ENCODE assay signal across 12 cellular contexts in genomic region chr15:42156266-42156922, GRCh38. TPM values are rescaled to one million over a fixed set of nuclear protein-coding genes. Genes with fewer than 3 reads are reported as not detected.
DNase-seq lines count a peak whose midpoint lies in the region; ATAC-seq and TF ChIP-seq lines count a peak whose summit lies in the region.
"Had no signal": no experiment of that assay in that cellular context is flagged by ENCODE, and none has a peak within 500 bp of the region (broad histone marks: within the 10 kb centered on the region; RNA-seq: fewer than 3 reads in every experiment).

PLA2G4F (minus strand) TSS chr15:42156636; CDS start chr15:42156549, 87 bp downstream.

- H3K36me3 Mint-ChIP-seq in neural crest cell (ENCODE audit: low read depth), result peaks cover 2% of the 10 kb centered on the region
- H3K36me3 Mint-ChIP-seq in activated T-helper 2 cell treated with anti-CD3 and anti-CD28 coated beads, Interferon-gamma antibody, Interleukin-2, Interleukin-4, amounts not matched to agents 10 μg/mL and 5 μg/mL and 100 μg/mL, durations not matched to agents 14 hours and 24 hours and 36 hours (ENCODE audit: low read depth), result peaks cover 3% of the 10 kb centered on the region

- intact Hi-C loops in Right ventricle myocardium superior (cut with DNase I), result no loop called here
- intact Hi-C loops in activated T-helper 2 cell treated with anti-CD3 and anti-CD28 coated beads, Interferon-gamma antibody, Interleukin-2, Interleukin-4, amounts not matched to agents 10 μg/mL and 5 μg/mL and 100 μg/mL, durations not matched to agents 14 hours and 24 hours and 36 hours (cut with micrococcal nuclease), result no loop called here

- no peak within 1 kb of the TSS for H3K4me3 Mint-ChIP-seq in neural crest cell
- H3K4me3 Mint-ChIP-seq in activated T-helper 2 cell treated with anti-CD3 and anti-CD28 coated beads, Interferon-gamma antibody, Interleukin-2, Interleukin-4, amounts not matched to agents 10 μg/mL and 5 μg/mL and 100 μg/mL, durations not matched to agents 14 hours and 24 hours and 36 hours (ENCODE audit: low read depth), result no peak within 1 kb of the TSS
- H3K4me3 Mint-ChIP-seq: naive thymus-derived CD8-positive, alpha-beta T cell had no signal

- no peaks in the 10 kb centered on the region for H3K27me3 Mint-ChIP-seq in neural crest cell (ENCODE audit: low read depth)
- H3K27me3 Mint-ChIP-seq in activated T-helper 2 cell treated with anti-CD3 and anti-CD28 coated beads, Interferon-gamma antibody, Interleukin-2, Interleukin-4, amounts not matched to agents 10 μg/mL and 5 μg/mL and 100 μg/mL, durations not matched to agents 14 hours and 24 hours and 36 hours (ENCODE audit: low read depth), result no peaks in the 10 kb centered on the region
- H3K27me3 Mint-ChIP-seq: naive thymus-derived CD8-positive, alpha-beta T cell had no signal

- TF ChIP-seq CTCF in neural crest cell (conservative IDR thresholded peaks at IDR 0.05), result no peak

- ATAC-seq in Right ventricle myocardium superior (ENCODE audit: poor library complexity), result peak; percentile 30
- ATAC-seq in GM18870 (IDR thresholded peaks at IDR 0.05; ENCODE audit: unreplicated experiment), result no peak
- ATAC-seq: naive thymus-derived CD8-positive, alpha-beta T cell had no signal

- no peaks in the 10 kb centered on the region for H3K9me3 Mint-ChIP-seq in neural crest cell
- H3K9me3 Mint-ChIP-seq in activated T-helper 2 cell treated with anti-CD3 and anti-CD28 coated beads, Interferon-gamma antibody, Interleukin-2, Interleukin-4, amounts not matched to agents 10 μg/mL and 5 μg/mL and 100 μg/mL, durations not matched to agents 14 hours and 24 hours and 36 hours, result no peaks in the 10 kb centered on the region
- H3K9me3 Mint-ChIP-seq: naive thymus-derived CD8-positive, alpha-beta T cell had no signal

- no peaks in the 10 kb centered on the region for H3K4me1 Mint-ChIP-seq in neural crest cell
- no peaks in the 10 kb centered on the region for H3K4me1 Mint-ChIP-seq in activated T-helper 2 cell treated with anti-CD3 and anti-CD28 coated beads, Interferon-gamma antibody, Interleukin-2, Interleukin-4, amounts not matched to agents 10 μg/mL and 5 μg/mL and 100 μg/mL, durations not matched to agents 14 hours and 24 hours and 36 hours (ENCODE audit: low read depth)

- H3K27ac Mint-ChIP-seq in neural crest cell (ENCODE audit: unreplicated experiment), result peak within 1 kb of the TSS; percentile 16
- no peak within 1 kb of the TSS for H3K27ac Mint-ChIP-seq in activated T-helper 2 cell treated with anti-CD3 and anti-CD28 coated beads, Interferon-gamma antibody, Interleukin-2, Interleukin-4, amounts not matched to agents 10 μg/mL and 5 μg/mL and 100 μg/mL, durations not matched to agents 14 hours and 24 hours and 36 hours

- DNase-seq in DMS53 treated with DMSO at 0.1 percent for 48 hours (lab: John Stamatoyannopoulos, UW; ENCODE audit: unreplicated experiment) (peak; percentile 79), NCI-H510A treated with DMSO at 0.1 percent for 48 hours (lab: John Stamatoyannopoulos, UW) (peak; percentile 77), Right ventricle myocardium superior (peak; percentile 41), neural crest cell (ENCODE audit: low read depth, low spot score) (no peak), dermis blood vessel endothelial cell (no peak), activated gamma-delta T cell (lab: John Stamatoyannopoulos, UW) (no peak)
- DNase-seq in activated T-helper 2 cell treated with anti-CD3 and anti-CD28 coated beads, Interferon-gamma antibody, Interleukin-2, Interleukin-4, amounts not matched to agents 10 μg/mL and 5 μg/mL and 100 μg/mL, durations not matched to agents 14 hours and 24 hours and 36 hours (ENCODE audit: low spot score), result no peak
- DNase-seq: foreskin melanocyte; naive thymus-derived CD8-positive, alpha-beta T cell; NCI-H1694 treated with DMSO at 0.1 percent for 48 hours; stimulated activated CD4-positive, alpha-beta T cell treated with anti-CD3 and anti-CD28 coated beads, Interleukin-4, amount 100 ng/mL, for 24 hours had no signal

RNA-seq across cellular contexts. Expression of gene PLA2G4F, which starts in this region (rescaled TPM):
- total RNA-seq in Right ventricle myocardium superior (4.6 TPM), neural crest cell (not detected in 2 replicates), dermis blood vessel endothelial cell (not detected in 2 replicates)
- total RNA-seq in activated T-helper 2 cell treated with anti-CD3 and anti-CD28 coated beads, Interferon-gamma antibody, Interleukin-2, Interleukin-4, amounts not matched to agents 10 μg/mL and 5 μg/mL and 100 μg/mL, durations not matched to agents 14 hours and 24 hours and 36 hours, result not detected in 2 replicates
- total RNA-seq: naive thymus-derived CD8-positive, alpha-beta T cell had no signal

Comparison
In these comparisons a context has a peak if more than half of its experiments do, and no peak if none do; other contexts are left out.
1. DNase-seq: peak in DMS53 treated with DMSO at 0.1 percent for 48 hours (single experiment), NCI-H510A treated with DMSO at 0.1 percent for 48 hours (single experiment) and Right ventricle myocardium superior (single experiment); none in neural crest cell (single experiment), dermis blood vessel endothelial cell (single experiment), activated T-helper 2 cell treated with anti-CD3 and anti-CD28 coated beads, Interferon-gamma antibody, Interleukin-2, Interleukin-4, amounts not matched to agents 10 μg/mL and 5 μg/mL and 100 μg/mL, durations not matched to agents 14 hours and 24 hours and 36 hours (single experiment) and activated gamma-delta T cell (single experiment).